ENCODE assay signal across 6 cellular contexts in genomic region chrX:48910926-48911406, GRCh38. TPM values are rescaled to one million over a fixed set of nuclear protein-coding genes. Genes with fewer than 3 reads are reported as not detected.
DNase-seq lines count a peak whose midpoint lies in the region; ATAC-seq and TF ChIP-seq lines count a peak whose summit lies in the region.

No MANE protein-coding gene starts in this region.

- no peak for DNase-seq in HFF-Myc (ENCODE audit: extremely low read depth, low read depth)
- DNase-seq in activated naive CD8-positive, alpha-beta T cell treated with anti-CD3 and anti-CD28 coated beads for 36 hours: no peak
- no peak for DNase-seq in mucosa of descending colon
- no peak for DNase-seq in DMS79 treated with DMSO at 0.1 percent for 48 hours (lab: John Stamatoyannopoulos, UW)
- no peak for DNase-seq in HCEC 1CT
- no peak for DNase-seq in effector CD4-positive, alpha-beta T cell

- intact Hi-C loops in mucosa of descending colon (cut with DNase I, micrococcal nuclease): no loop called here

- ATAC-seq in mucosa of descending colon: peak; percentile 10

- TF ChIP-seq CTCF in HFF-Myc (IDR thresholded peaks at IDR 0.05; ENCODE audit: low read depth, low read length, missing control alignments) (no peak), mucosa of descending colon (IDR thresholded peaks at IDR 0.05) (no peak)

- H3K36me3 ChIP-seq in mucosa of descending colon (ENCODE audit: low read depth): no peaks in the 10 kb centered on the region

- H3K4me1 ChIP-seq in mucosa of descending colon (ENCODE audit: low read depth): no peaks in the 10 kb centered on the region

- peaks cover 37% of the 10 kb centered on the region for H3K4me1 Mint-ChIP-seq in activated naive CD8-positive, alpha-beta T cell treated with anti-CD3 and anti-CD28 coated beads for 36 hours

- peaks cover 8% of the 10 kb centered on the region for H3K27me3 Mint-ChIP-seq in activated naive CD8-positive, alpha-beta T cell treated with anti-CD3 and anti-CD28 coated beads for 36 hours

- peak overlapping the region; percentile 94 for H3K27ac Mint-ChIP-seq in activated naive CD8-positive, alpha-beta T cell treated with anti-CD3 and anti-CD28 coated beads for 36 hours

- no peaks in the 10 kb centered on the region for H3K9me3 Mint-ChIP-seq in activated naive CD8-positive, alpha-beta T cell treated with anti-CD3 and anti-CD28 coated beads for 36 hours

- H3K9me3 ChIP-seq in mucosa of descending colon: no peaks in the 10 kb centered on the region

- H3K4me3 Mint-ChIP-seq in activated naive CD8-positive, alpha-beta T cell treated with anti-CD3 and anti-CD28 coated beads for 36 hours: peak overlapping the region; percentile 90

- peak overlapping the region; percentile 81 for H3K4me3 ChIP-seq in HFF-Myc (replicated peaks; ENCODE audit: low read depth, low read length)
- H3K4me3 ChIP-seq in mucosa of descending colon: peak overlapping the region; percentile 30

- H3K36me3 Mint-ChIP-seq in activated naive CD8-positive, alpha-beta T cell treated with anti-CD3 and anti-CD28 coated beads for 36 hours: peaks cover 45% of the 10 kb centered on the region

RNA-seq across cellular contexts. Expression of gene SLC35A2, which starts 0.5 kb away (rescaled TPM):
- 10 to 100 TPM; 20.8 to 24.0 TPM for total RNA-seq in activated naive CD8-positive, alpha-beta T cell treated with anti-CD3 and anti-CD28 coated beads for 36 hours
- total RNA-seq in mucosa of descending colon: 10 to 100 TPM; 26.4 to 62.1 (median 52.2) TPM

RNA-seq across cellular contexts. Expression of gene PIM2, which starts 7.9 kb away (rescaled TPM):
- total RNA-seq in activated naive CD8-positive, alpha-beta T cell treated with anti-CD3 and anti-CD28 coated beads for 36 hours: 100 to 1,000 TPM; 213 to 219 TPM
- total RNA-seq in mucosa of descending colon: 10 to 100 TPM; 10.5 to 30.0 (median 20.5) TPM

RNA-seq across cellular contexts. Expression of gene PQBP1, which starts 13.2 kb away (rescaled TPM):
- 10 to 100 TPM; 84.3 to 85.7 TPM for total RNA-seq in activated naive CD8-positive, alpha-beta T cell treated with anti-CD3 and anti-CD28 coated beads for 36 hours
- total RNA-seq in mucosa of descending colon: 10 to 100 TPM; 55.5 to 88.8 (median 69.6) TPM

RNA-seq across cellular contexts. Expression of gene TIMM17B, which starts 13.4 kb away (rescaled TPM):
- total RNA-seq in activated naive CD8-positive, alpha-beta T cell treated with anti-CD3 and anti-CD28 coated beads for 36 hours: 10 to 100 TPM; 57.8 to 60.5 TPM
- 10 to 100 TPM; 43.4 to 49.0 (median 46.0) TPM for total RNA-seq in mucosa of descending colon

RNA-seq across cellular contexts. Expression of gene OTUD5, which starts 46.4 kb away (rescaled TPM):
- 10 to 100 TPM; 57.3 to 59.5 TPM for total RNA-seq in activated naive CD8-positive, alpha-beta T cell treated with anti-CD3 and anti-CD28 coated beads for 36 hours
- 10 to 100 TPM; 43.6 to 56.5 (median 52.5) TPM for total RNA-seq in mucosa of descending colon

Comparison
In these comparisons a context has a peak if more than half of its experiments do, and no peak if none do; other contexts are left out.
1. RNA of gene PIM2, which starts 7.9 kb away (total RNA-seq): 213 to 219 TPM in activated naive CD8-positive, alpha-beta T cell treated with anti-CD3 and anti-CD28 coated beads for 36 hours; 10.5 to 30.0 TPM in mucosa of descending colon; every median in the first group is over 4 times any median in the second.